In genomic region chr2:205660521-205661124, GRCh38 we compare ENCODE assay signal across 1 cellular context.
TF ChIP-seq lines count a peak whose summit lies in the region.

No MANE protein-coding gene starts in this region.

TF ChIP-seq in GM23338, 12 proteins besides CTCF, POLR2A, EP300 and RAD21 (continued from another document):
- TF ChIP-seq ZNF331 (CRISPR knock-in tag; IDR thresholded peaks at IDR 0.05; ENCODE audit: low read depth) (no peak), EZH2 (IDR thresholded peaks at IDR 0.05; ENCODE audit: low read depth, unreplicated experiment) (no peak), EZH2phosphoT487 (IDR thresholded peaks at IDR 0.05; ENCODE audit: unreplicated experiment) (no peak)
